25 cellular contexts compared by ENCODE assay signal in the genomic region with DNA sequence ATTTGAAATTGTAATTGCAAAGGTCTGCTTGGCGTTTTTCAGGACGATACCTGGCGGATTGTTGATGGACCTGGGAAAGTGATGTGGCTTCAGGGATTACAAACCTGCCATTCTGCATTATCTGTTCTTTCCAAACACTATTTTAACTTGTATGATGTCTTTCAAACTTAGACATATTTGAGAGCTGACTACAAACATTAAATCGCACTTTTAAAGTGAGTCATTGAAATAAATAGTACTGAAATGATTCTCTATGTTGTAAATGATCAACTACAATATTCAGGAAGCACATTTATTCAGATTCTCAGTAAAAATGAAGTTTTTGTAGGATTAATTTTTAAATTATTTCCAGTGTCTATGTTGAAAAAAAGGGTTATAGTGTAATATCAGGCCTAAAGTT. TPM values are rescaled to one million over a fixed set of nuclear protein-coding genes. Genes with fewer than 3 reads are reported as not detected.
DNase-seq lines count a peak whose midpoint lies in the region; ATAC-seq and TF ChIP-seq lines count a peak whose summit lies in the region.
"Had no signal": no experiment of that assay in that cellular context is flagged by ENCODE, and none has a peak within 500 bp of the region (broad histone marks: within the 10 kb centered on the region; RNA-seq: fewer than 3 reads in every experiment).

No MANE protein-coding gene starts in this region.

- in situ Hi-C loops in mammary epithelial cell (cut with MboI; ENCODE audit: low sequenced_read_pairs in 2 of 2): loop anchor here (10.0 to 25.0 kb wide), 2 partner anchors 117 to 399 kb away; partner anchors contain the start of gene BTF3 (in 1 of the 2)

- BruUV-seq in mammary epithelial cell (replicated peaks; lab: Mats Ljungman, UMichigan) (TSS peak; percentile 22), PC-3 (replicated peaks; lab: Mats Ljungman, UMichigan) (no TSS peak)

- ATAC-seq in PC-3 (peak; percentile 18; the same call in 1 of the 2 replicates), HG03196 (IDR thresholded peaks at IDR 0.05; ENCODE audit: unreplicated experiment) (no peak)
- ATAC-seq: K562, SK-N-SH treated with all-trans-retinoic acid at 6 μM for 48 hours, T-cell had no signal

- no peak for TF ChIP-seq CTCF in mammary epithelial cell (conservative IDR thresholded peaks at IDR 0.05 in 1 of 2, IDR thresholded peaks at IDR 0.05 in 1 of 2; ENCODE audit: extremely low read depth in 1 of 2, insufficient read depth in 1 of 2, low read depth in 1 of 2, low read length in 2 of 2)
- no peak for TF ChIP-seq CTCF in breast epithelium (IDR thresholded peaks at IDR 0.05)
- no peak for TF ChIP-seq CTCF in PC-3 (conservative IDR thresholded peaks at IDR 0.05; ENCODE audit: low read depth, low read length)

- intact Hi-C loops in mammary epithelial cell (cut with micrococcal nuclease): loop anchor here (10.0 kb wide), 1 partner anchor 277 kb away; no protein-coding TSS in a partner anchor
- intact Hi-C loops in breast epithelium (cut with DNase I; ENCODE audit: low total_unique reads): no loop called here
- intact Hi-C loops in PC-3 (cut with micrococcal nuclease): loop anchor here (10.0 kb wide), 1 partner anchor 217 kb away; no protein-coding TSS in a partner anchor

- H4K20me1 ChIP-seq in mammary epithelial cell (ENCODE audit: insufficient read depth, low read length) (no peaks in the 10 kb centered on the region), PC-3 (ENCODE audit: low read length) (no peaks in the 10 kb centered on the region)

- no peak overlapping the region for H3K4me2 ChIP-seq in mammary epithelial cell (ENCODE audit: insufficient read depth, low read depth, low read length)
- no peak overlapping the region for H3K4me2 ChIP-seq in PC-3 (ENCODE audit: low read length)

- H3K9me3 ChIP-seq in mammary epithelial cell (replicated peaks; ENCODE audit: insufficient read depth, low read length) (no peaks in the 10 kb centered on the region), breast epithelium (no peaks in the 10 kb centered on the region), PC-3 (ENCODE audit: low read length) (no peaks in the 10 kb centered on the region)
- H3K9me3 ChIP-seq: BE2C, Caco-2 had no signal

- no peak overlapping the region for H3K9ac ChIP-seq in mammary epithelial cell (ENCODE audit: insufficient read depth, low read length)
- H3K9ac ChIP-seq in PC-3 (ENCODE audit: low read length): no peak overlapping the region

- H3K4me1 ChIP-seq in mammary epithelial cell (ENCODE audit: insufficient read depth, low read length) (no peaks in the 10 kb centered on the region), breast epithelium (no peaks in the 10 kb centered on the region), PC-3 (ENCODE audit: insufficient read depth, low read length) (peaks cover 12% of the 10 kb centered on the region; the same call in 1 of the 2 replicates)
- H3K4me1 ChIP-seq: BE2C, Caco-2 had no signal

- dilution Hi-C loops in mammary epithelial cell (cut with HindIII; ENCODE audit: low sequenced_read_pairs): loop anchor here (25.0 kb wide), 1 partner anchor 399 kb away; the partner anchor contains the start of gene BTF3

- no peak for TF ChIP-seq POLR2A in breast epithelium (IDR thresholded peaks at IDR 0.05)

- CTCF ChIA-PET in mammary epithelial cell (lab: Charles Lee; ENCODE audit: low non-redundant PET): no interaction called here
- CTCF ChIA-PET in PC-3 (lab: Charles Lee): no interaction called here

- H3K36me3 ChIP-seq in mammary epithelial cell (ENCODE audit: insufficient read depth, low read length) (peaks cover 13% of the 10 kb centered on the region), breast epithelium (no peaks in the 10 kb centered on the region), PC-3 (ENCODE audit: low read depth, low read length) (0 out of 2 replicates have a peak, but pooled peaks cover 5% of the 10 kb centered on the region)
- H3K36me3 ChIP-seq: BE2C had no signal

- H3K4me3 ChIP-seq in mammary epithelial cell (replicated peaks in 1 of 3; ENCODE audit: insufficient read depth in 1 of 3, low read depth in 2 of 3, low read length in 3 of 3): no peak overlapping the region
- no peak overlapping the region for H3K4me3 ChIP-seq in breast epithelium
- H3K4me3 ChIP-seq in PC-3 (ENCODE audit: low read length): no peak overlapping the region
- H3K4me3 ChIP-seq: K562 had no signal

- POLR2A ChIA-PET in PC-3 (lab: Charles Lee; ENCODE audit: unreplicated experiment): no interaction called here

- no peaks in the 10 kb centered on the region for H3K79me2 ChIP-seq in mammary epithelial cell (ENCODE audit: insufficient read depth, low read length)
- H3K79me2 ChIP-seq in PC-3 (ENCODE audit: low read length): no peaks in the 10 kb centered on the region

- WGBS in mammary epithelial cell (ENCODE audit: low coverage, missing lambda C conversion rate): 92% methylated on average over 4 of the region's 4 CpGs

- H3K27ac ChIP-seq in mammary epithelial cell (ENCODE audit: insufficient read depth, low read depth, low read length): no peak overlapping the region
- no peak overlapping the region for H3K27ac ChIP-seq in breast epithelium
- no peak overlapping the region for H3K27ac ChIP-seq in PC-3 (ENCODE audit: low read length)
- H3K27ac ChIP-seq: 22Rv1 had no signal

- no peaks in the 10 kb centered on the region for H3F3A ChIP-seq in PC-3 (ENCODE audit: low read length, unreplicated experiment)

- H3K27me3 ChIP-seq in mammary epithelial cell (ENCODE audit: insufficient read depth, low read length) (no peaks in the 10 kb centered on the region), breast epithelium (no peaks in the 10 kb centered on the region), PC-3 (ENCODE audit: low read length) (no peaks in the 10 kb centered on the region)
- H3K27me3 ChIP-seq: BE2C had no signal

- no peak overlapping the region for H2AFZ ChIP-seq in mammary epithelial cell (ENCODE audit: low read depth, low read length)
- H2AFZ ChIP-seq in PC-3 (ENCODE audit: low read length): no peak overlapping the region

- no peak for DNase-seq in mammary epithelial cell
- DNase-seq in breast epithelium (ENCODE audit: low spot score in 2 of 2): no peak
- DNase-seq in PC-3: peak; percentile 27
- peak; percentile 69 for DNase-seq in kidney glomerular epithelial cell (lab: John Stamatoyannopoulos, UW)
- DNase-seq in stimulated activated naive CD4-positive, alpha-beta T cell (lab: John Stamatoyannopoulos, UW): no peak
- DNase-seq in iPS-NIHi11 (ENCODE audit: low spot score): no peak
- DNase-seq in cerebellar cortex (ENCODE audit: low spot score): no peak
- DNase-seq: BE2C; Caco-2; CD4-positive, CD25-positive, alpha-beta regulatory T cell; DMS153; H9; NCI-H1105; NCI-H1694; NCI-H2081 treated with DMSO at 0.1 percent for 48 hours; NCI-H446 treated with DMSO at 0.1 percent for 48 hours; NCI-H748 treated with DMSO at 0.1 percent for 48 hours; NK-92 treated with Interleukin-12 subunit alpha and Interleukin-12 subunit beta, amount 100 ng/mL, for 24 hours; SHP77 treated with DMSO at 0.1 percent for 48 hours; T-cell had no signal

- H3K9me2 ChIP-seq in PC-3 (replicated peaks; ENCODE audit: low read length): no peaks in the 10 kb centered on the region

RNA-seq across cellular contexts. Expression of gene TMEM171, which starts 32.3 kb away (rescaled TPM):
- total RNA-seq in mammary epithelial cell (1 to 10 TPM in 1 of 2 donors, under 1 TPM in 1; 0.83 to 2.6 TPM), breast epithelium (under 1 TPM in 1 of 3 donors, not detected in 2; 0.64 TPM), PC-3 (2014; rRNA removed) (1.8 and 2.4 TPM in 2 replicates)
- polyA plus RNA-seq in mammary epithelial cell: 6.0 TPM
- 2.7 TPM for polyA minus RNA-seq in mammary epithelial cell
- total RNA-seq: CD4-positive, CD25-positive, alpha-beta regulatory T cell; K562; OCI-LY7 had no signal
- polyA plus RNA-seq: CD4-positive, CD25-positive, alpha-beta regulatory T cell had no signal

Comparison
In these comparisons a context has a peak if more than half of its experiments do, and no peak if none do; other contexts are left out.
1. DNase-seq: peak in PC-3 (single experiment) and kidney glomerular epithelial cell (single experiment); none in mammary epithelial cell (single experiment), breast epithelium (0 of 2), stimulated activated naive CD4-positive, alpha-beta T cell (0 of 6), iPS-NIHi11 (single experiment) and cerebellar cortex (single experiment).